8 cellular contexts compared by ENCODE assay signal in genomic region chr1:998905-999796, GRCh38. TPM values are rescaled to one million over a fixed set of nuclear protein-coding genes. Genes with fewer than 3 reads are reported as not detected.
A peak's percentile ranks its signal among the peaks of the same experiment; 100 is the strongest.
DNase-seq lines count a peak whose midpoint lies in the region; ATAC-seq and TF ChIP-seq lines count a peak whose summit lies in the region.

No MANE protein-coding gene starts in this region.

- peak in 1 of 4 donors; percentile 32 for DNase-seq in body of pancreas
- peak; percentile 58 for DNase-seq in kidney tubule cell (ENCODE audit: low spot score)
- no peak for DNase-seq in testis
- no peak for DNase-seq in activated T-helper 2 cell treated with anti-CD3 and anti-CD28 coated beads, Interferon-gamma antibody, Interleukin-2, Interleukin-4, amounts not matched to agents 10 μg/mL and 5 μg/mL and 100 μg/mL, durations not matched to agents 14 hours and 24 hours and 36 hours (ENCODE audit: low spot score)
- no peak for DNase-seq in pons (ENCODE audit: low spot score)

- H3K27me3 ChIP-seq in BLaER1 treated with 17β-estradiol and CSF1 and Interleukin-3, amounts not matched to agents 10 nM and 100 nM = peaks cover 92 to 100% (median 96%) of the 10 kb centered on the region in 11 experiments
- H3K27me3 ChIP-seq in HUES6 (ENCODE audit: control insufficient read depth, insufficient read depth, low read length) (peaks cover 89% of the 10 kb centered on the region), body of pancreas (peaks cover 3 to 24% of the 10 kb centered on the region in 2 donors), testis (no peaks in the 10 kb centered on the region)

- peaks cover 23 to 62% (median 51%) of the 10 kb centered on the region in 10 experiments for H3K4me1 ChIP-seq in BLaER1 treated with 17β-estradiol and CSF1 and Interleukin-3, amounts not matched to agents 10 nM and 100 nM
- H3K4me1 ChIP-seq in HUES6 (ENCODE audit: control insufficient read depth, insufficient read depth, low read length) (peaks cover 28% of the 10 kb centered on the region), body of pancreas (peaks cover 41% of the 10 kb centered on the region), testis (peaks cover 6% of the 10 kb centered on the region)

- H3K36me3 ChIP-seq in BLaER1 treated with 17β-estradiol and CSF1 and Interleukin-3, amounts not matched to agents 10 nM and 100 nM = no peaks in the 10 kb centered on the region
- no peaks in the 10 kb centered on the region for H3K36me3 ChIP-seq in HUES6 (ENCODE audit: control insufficient read depth, insufficient read depth, low read length)
- H3K36me3 ChIP-seq in body of pancreas (replicated peaks in 1 of 2; ENCODE audit: insufficient read depth in 1 of 2, low read depth in 2 of 2) = no peaks in the 10 kb centered on the region
- H3K36me3 ChIP-seq in testis (ENCODE audit: low read depth, missing control alignments) = no peaks in the 10 kb centered on the region

- peaks cover 0 to 70% (median 37%) of the 10 kb centered on the region in 11 experiments; a peak in 18 of 22 replicates for H4K20me1 ChIP-seq in BLaER1 treated with 17β-estradiol and CSF1 and Interleukin-3, amounts not matched to agents 10 nM and 100 nM

- no peak for TF ChIP-seq POLR2A in body of pancreas (IDR thresholded peaks at IDR 0.05)
- TF ChIP-seq POLR2A in testis (IDR thresholded peaks at IDR 0.05) = no peak

- H3K4me2 ChIP-seq in BLaER1 treated with 17β-estradiol and CSF1 and Interleukin-3, amounts not matched to agents 10 nM and 100 nM = peak overlapping the region; percentile 89 to 100 (median 97)

- ATAC-seq in body of pancreas (no peak), HG03439 (IDR thresholded peaks at IDR 0.05; ENCODE audit: unreplicated experiment) (no peak)

- H3K4me3 Mint-ChIP-seq in activated T-helper 2 cell treated with anti-CD3 and anti-CD28 coated beads, Interferon-gamma antibody, Interleukin-2, Interleukin-4, amounts not matched to agents 10 μg/mL and 5 μg/mL and 100 μg/mL, durations not matched to agents 14 hours and 24 hours and 36 hours (ENCODE audit: low read depth) = no peak overlapping the region

- H3K9ac ChIP-seq in BLaER1 treated with 17β-estradiol and CSF1 and Interleukin-3, amounts not matched to agents 10 nM and 100 nM = peak overlapping the region in 10 of 11 experiments; percentile 3 to 74 (median 57); a peak in 14 of 22 replicates
- H3K9ac ChIP-seq in HUES6 (ENCODE audit: low read length) = peak overlapping the region; percentile 31

- intact Hi-C loops in body of pancreas (cut with DNase I) (no loop called here), testis (cut with DNase I; ENCODE audit: low total_unique reads) (no loop called here)
- intact Hi-C loops in activated T-helper 2 cell treated with anti-CD3 and anti-CD28 coated beads, Interferon-gamma antibody, Interleukin-2, Interleukin-4, amounts not matched to agents 10 μg/mL and 5 μg/mL and 100 μg/mL, durations not matched to agents 14 hours and 24 hours and 36 hours (cut with micrococcal nuclease) = no loop called here

- 1% methylated on average over 13 to 54 of the region's 99 CpGs for WGBS in body of pancreas, 2 donors
- WGBS in testis, 2 donors = 0 to 1% methylated on average over 63 to 66 of the region's 99 CpGs

- H3K36me3 Mint-ChIP-seq in activated T-helper 2 cell treated with anti-CD3 and anti-CD28 coated beads, Interferon-gamma antibody, Interleukin-2, Interleukin-4, amounts not matched to agents 10 μg/mL and 5 μg/mL and 100 μg/mL, durations not matched to agents 14 hours and 24 hours and 36 hours (ENCODE audit: low read depth) = no peaks in the 10 kb centered on the region

- no peak overlapping the region for H3K27ac ChIP-seq in BLaER1 treated with 17β-estradiol and CSF1 and Interleukin-3, amounts not matched to agents 10 nM and 100 nM
- H3K27ac ChIP-seq in HUES6 (ENCODE audit: low read depth, low read length) = no peak overlapping the region
- peak overlapping the region; percentile 93 to 96 (median 94) for H3K27ac ChIP-seq in body of pancreas
- peak overlapping the region; percentile 50 to 89 for H3K27ac ChIP-seq in testis

- peaks cover 5% of the 10 kb centered on the region for H3K4me1 Mint-ChIP-seq in activated T-helper 2 cell treated with anti-CD3 and anti-CD28 coated beads, Interferon-gamma antibody, Interleukin-2, Interleukin-4, amounts not matched to agents 10 μg/mL and 5 μg/mL and 100 μg/mL, durations not matched to agents 14 hours and 24 hours and 36 hours (ENCODE audit: low read depth)

- no peaks in the 10 kb centered on the region for H3K9me3 ChIP-seq in BLaER1 treated with 17β-estradiol and CSF1 and Interleukin-3, amounts not matched to agents 10 nM and 100 nM (replicated peaks in 1 of 11)
- H3K9me3 ChIP-seq in HUES6 (ENCODE audit: control insufficient read depth, insufficient read depth, low read depth, low read length) (no peaks in the 10 kb centered on the region), body of pancreas (no peaks in the 10 kb centered on the region), testis (no peaks in the 10 kb centered on the region)

- no peaks in the 10 kb centered on the region for H3K9me3 Mint-ChIP-seq in activated T-helper 2 cell treated with anti-CD3 and anti-CD28 coated beads, Interferon-gamma antibody, Interleukin-2, Interleukin-4, amounts not matched to agents 10 μg/mL and 5 μg/mL and 100 μg/mL, durations not matched to agents 14 hours and 24 hours and 36 hours

- H3K27ac Mint-ChIP-seq in activated T-helper 2 cell treated with anti-CD3 and anti-CD28 coated beads, Interferon-gamma antibody, Interleukin-2, Interleukin-4, amounts not matched to agents 10 μg/mL and 5 μg/mL and 100 μg/mL, durations not matched to agents 14 hours and 24 hours and 36 hours = no peak overlapping the region

- H3K27me3 Mint-ChIP-seq in activated T-helper 2 cell treated with anti-CD3 and anti-CD28 coated beads, Interferon-gamma antibody, Interleukin-2, Interleukin-4, amounts not matched to agents 10 μg/mL and 5 μg/mL and 100 μg/mL, durations not matched to agents 14 hours and 24 hours and 36 hours (ENCODE audit: low read depth) = peaks cover 27% of the 10 kb centered on the region

- H3K4me3 ChIP-seq in BLaER1 treated with 17β-estradiol and CSF1 and Interleukin-3, amounts not matched to agents 10 nM and 100 nM = peak overlapping the region; percentile 55 to 75 (median 66)
- peak overlapping the region; percentile 67 for H3K4me3 ChIP-seq in HUES6 (ENCODE audit: low read depth, low read length)
- no peak overlapping the region for H3K4me3 ChIP-seq in body of pancreas
- H3K4me3 ChIP-seq in testis = peak overlapping the region; percentile 51 to 56

- TF ChIP-seq CTCF in body of pancreas (IDR thresholded peaks at IDR 0.05) (no peak), testis (IDR thresholded peaks at IDR 0.05) (no peak)

RNA-seq across cellular contexts. Expression of gene HES4, which starts 0.7 kb away (rescaled TPM):
- total RNA-seq in body of pancreas (10 to 100 TPM; 44.1 to 97.2 TPM), testis (10 to 100 TPM; 26.4 to 27.5 TPM)
- 2.3 TPM for polyA plus RNA-seq in testis (ENCODE audit: insufficient read depth, low read depth, low replicate concordance)
- total RNA-seq in activated T-helper 2 cell treated with anti-CD3 and anti-CD28 coated beads, Interferon-gamma antibody, Interleukin-2, Interleukin-4, amounts not matched to agents 10 μg/mL and 5 μg/mL and 100 μg/mL, durations not matched to agents 14 hours and 24 hours and 36 hours = 2.0 and 3.1 TPM in 2 replicates

RNA-seq across cellular contexts. Expression of gene ISG15, which starts 14.1 kb away (rescaled TPM):
- 10 to 100 TPM in 1 of 2 donors, 1 to 10 TPM in 1; 8.3 to 29.0 TPM for total RNA-seq in body of pancreas
- 10 to 100 TPM; 22.8 to 24.0 TPM for total RNA-seq in testis
- polyA plus RNA-seq in testis (ENCODE audit: insufficient read depth, low read depth, low replicate concordance) = 16.6 TPM
- 31.9 and 33.8 TPM in 2 replicates for total RNA-seq in activated T-helper 2 cell treated with anti-CD3 and anti-CD28 coated beads, Interferon-gamma antibody, Interleukin-2, Interleukin-4, amounts not matched to agents 10 μg/mL and 5 μg/mL and 100 μg/mL, durations not matched to agents 14 hours and 24 hours and 36 hours

RNA-seq across cellular contexts. Expression of gene PERM1, which starts 17.3 kb away (rescaled TPM):
- total RNA-seq in body of pancreas = not detected
- 1 to 10 TPM; 3.2 to 4.9 TPM for total RNA-seq in testis
- polyA plus RNA-seq in testis (ENCODE audit: insufficient read depth, low read depth, low replicate concordance) = 0.65 TPM
- not detected in 2 replicates for total RNA-seq in activated T-helper 2 cell treated with anti-CD3 and anti-CD28 coated beads, Interferon-gamma antibody, Interleukin-2, Interleukin-4, amounts not matched to agents 10 μg/mL and 5 μg/mL and 100 μg/mL, durations not matched to agents 14 hours and 24 hours and 36 hours

RNA-seq across cellular contexts. Expression of gene AGRN, which starts 20.8 kb away (rescaled TPM):
- total RNA-seq in body of pancreas = 100 to 1,000 TPM in 1 of 2 donors, 10 to 100 TPM in 1; 85.1 to 241 TPM
- total RNA-seq in testis = 100 to 1,000 TPM in 1 of 2 donors, 10 to 100 TPM in 1; 99.4 to 108 TPM
- polyA plus RNA-seq in testis (ENCODE audit: insufficient read depth, low read depth, low replicate concordance) = 48.9 TPM
- total RNA-seq in activated T-helper 2 cell treated with anti-CD3 and anti-CD28 coated beads, Interferon-gamma antibody, Interleukin-2, Interleukin-4, amounts not matched to agents 10 μg/mL and 5 μg/mL and 100 μg/mL, durations not matched to agents 14 hours and 24 hours and 36 hours = 27.6 and 29.2 TPM in 2 replicates

RNA-seq across cellular contexts. Expression of gene PLEKHN1, which starts 32.9 kb away (rescaled TPM):
- total RNA-seq in body of pancreas = not detected
- under 1 TPM; 0.47 to 0.56 TPM for total RNA-seq in testis
- polyA plus RNA-seq in testis (ENCODE audit: insufficient read depth, low read depth, low replicate concordance) = 0.21 TPM
- 3.7 and 4.0 TPM in 2 replicates for total RNA-seq in activated T-helper 2 cell treated with anti-CD3 and anti-CD28 coated beads, Interferon-gamma antibody, Interleukin-2, Interleukin-4, amounts not matched to agents 10 μg/mL and 5 μg/mL and 100 μg/mL, durations not matched to agents 14 hours and 24 hours and 36 hours

Comparison
In these comparisons a context has a peak if more than half of its experiments do, and no peak if none do; other contexts are left out.
1. H3K27ac ChIP-seq: peak in body of pancreas (4 of 4) and testis (2 of 2); none in BLaER1 treated with 17β-estradiol and CSF1 and Interleukin-3, amounts not matched to agents 10 nM and 100 nM (0 of 11) and HUES6 (single experiment).
2. H3K4me3 ChIP-seq: peak in BLaER1 treated with 17β-estradiol and CSF1 and Interleukin-3, amounts not matched to agents 10 nM and 100 nM (10 of 10), HUES6 (single experiment) and testis (2 of 2); none in body of pancreas (0 of 2).